7 cellular contexts compared by ENCODE assay signal in genomic region chr7:65731562-65732035, GRCh38.
DNase-seq lines count a peak whose midpoint lies in the region; ATAC-seq, FAIRE-seq and TF ChIP-seq lines count a peak whose summit lies in the region.

No MANE protein-coding gene starts in this region.

- peak overlapping the region; percentile 74 for H3K4me3 ChIP-seq in iPS-20b (ENCODE audit: low read length)

- 0 out of 2 replicates have a peak, but pooled peaks cover 3% of the 10 kb centered on the region for H3K4me1 ChIP-seq in iPS-20b (ENCODE audit: insufficient read depth, low read length)

- H3K4me1 Mint-ChIP-seq in stimulated activated naive CD8-positive, alpha-beta T cell treated with anti-CD3 and anti-CD28 coated beads, Interleukin-15, amount 100 ng/mL, for 72 hours, result peaks cover 6% of the 10 kb centered on the region

- H3K27me3 Mint-ChIP-seq in stimulated activated naive CD8-positive, alpha-beta T cell treated with anti-CD3 and anti-CD28 coated beads, Interleukin-15, amount 100 ng/mL, for 72 hours, result no peaks in the 10 kb centered on the region

- ATAC-seq in HG03354 (IDR thresholded peaks at IDR 0.05; ENCODE audit: poor library complexity, severe bottlenecking, unreplicated experiment), result peak; percentile 56
- ATAC-seq in stimulated activated naive CD8-positive, alpha-beta T cell treated with anti-CD3 and anti-CD28 coated beads, Interleukin-15, amount 100 ng/mL, for 72 hours, result peak; percentile 77

- no peak overlapping the region for H3K27ac Mint-ChIP-seq in stimulated activated naive CD8-positive, alpha-beta T cell treated with anti-CD3 and anti-CD28 coated beads, Interleukin-15, amount 100 ng/mL, for 72 hours

- peak overlapping the region in 1 of 2 donors; percentile 54 for H3K4me3 Mint-ChIP-seq in stimulated activated naive CD8-positive, alpha-beta T cell treated with anti-CD3 and anti-CD28 coated beads, Interleukin-15, amount 100 ng/mL, for 72 hours

- FAIRE-seq in D721Med (lab: Jason Lieb, UNC), result no peak

- TF ChIP-seq CTCF in D721Med (IDR thresholded peaks at IDR 0.05; ENCODE audit: insufficient read depth, missing control alignments), result no peak

- H3K9me3 Mint-ChIP-seq in stimulated activated naive CD8-positive, alpha-beta T cell treated with anti-CD3 and anti-CD28 coated beads, Interleukin-15, amount 100 ng/mL, for 72 hours, result no peaks in the 10 kb centered on the region

- H3K27me3 ChIP-seq in iPS-20b (ENCODE audit: insufficient read depth, low read length), result no peaks in the 10 kb centered on the region

- no peaks in the 10 kb centered on the region for H3K36me3 ChIP-seq in iPS-20b (ENCODE audit: insufficient read depth, low read depth, low read length)

- no peak overlapping the region for H3K27ac ChIP-seq in iPS-20b (ENCODE audit: low read length)

- H3K9me3 ChIP-seq in iPS-20b (ENCODE audit: insufficient read depth, low read depth, low read length), result no peaks in the 10 kb centered on the region

- peak overlapping the region; percentile 74; the same call in 1 of the 2 replicates for H3K9ac ChIP-seq in iPS-20b (ENCODE audit: low read depth, low read length)

- peak; percentile 21 for DNase-seq in activated naive CD4-positive, alpha-beta T cell treated with anti-CD3 and anti-CD28 coated beads, Interleukin-2, amount 50 U/mL, for 16 hours
- DNase-seq in stimulated activated naive CD8-positive, alpha-beta T cell treated with anti-CD3 and anti-CD28 coated beads, Interleukin-15, amount 100 ng/mL, for 72 hours, result peak in 1 of 2 donors; percentile 7
- no peak for DNase-seq in GF-D8 (lab: John Stamatoyannopoulos, UW)
- no peak for DNase-seq in D721Med (ENCODE audit: insufficient read length, low spot score)
- no peak for DNase-seq in H4 (ENCODE audit: low spot score)
